In the genomic region with DNA sequence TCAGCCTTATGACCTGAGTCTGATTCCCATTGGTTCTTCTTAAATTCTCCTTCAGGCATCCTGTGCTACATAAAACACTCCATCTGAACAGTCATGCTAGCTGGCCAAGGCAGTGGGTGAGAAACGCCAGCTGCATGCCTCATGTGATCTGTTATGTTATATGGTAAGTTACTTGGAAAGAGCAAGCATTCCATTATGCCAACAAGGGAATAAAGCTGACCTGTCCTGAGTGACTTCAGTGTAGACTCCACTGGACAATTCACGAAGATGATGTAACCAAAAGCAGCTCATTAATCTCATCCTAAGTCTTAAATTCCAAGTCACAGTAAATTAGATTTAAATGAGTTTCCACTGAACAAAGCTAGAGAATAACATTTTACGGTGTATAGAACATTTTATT, we compare ENCODE assay signal across 1 cellular context.
TF ChIP-seq lines count a peak whose summit lies in the region.

No MANE protein-coding gene starts in this region.

TF ChIP-seq in SK-N-SH treated with all-trans-retinoic acid at 6 μM for 48 hours, 23 proteins besides CTCF, POLR2A, EP300 and RAD21 (continued from another document):
- TF ChIP-seq, protein P1, sequence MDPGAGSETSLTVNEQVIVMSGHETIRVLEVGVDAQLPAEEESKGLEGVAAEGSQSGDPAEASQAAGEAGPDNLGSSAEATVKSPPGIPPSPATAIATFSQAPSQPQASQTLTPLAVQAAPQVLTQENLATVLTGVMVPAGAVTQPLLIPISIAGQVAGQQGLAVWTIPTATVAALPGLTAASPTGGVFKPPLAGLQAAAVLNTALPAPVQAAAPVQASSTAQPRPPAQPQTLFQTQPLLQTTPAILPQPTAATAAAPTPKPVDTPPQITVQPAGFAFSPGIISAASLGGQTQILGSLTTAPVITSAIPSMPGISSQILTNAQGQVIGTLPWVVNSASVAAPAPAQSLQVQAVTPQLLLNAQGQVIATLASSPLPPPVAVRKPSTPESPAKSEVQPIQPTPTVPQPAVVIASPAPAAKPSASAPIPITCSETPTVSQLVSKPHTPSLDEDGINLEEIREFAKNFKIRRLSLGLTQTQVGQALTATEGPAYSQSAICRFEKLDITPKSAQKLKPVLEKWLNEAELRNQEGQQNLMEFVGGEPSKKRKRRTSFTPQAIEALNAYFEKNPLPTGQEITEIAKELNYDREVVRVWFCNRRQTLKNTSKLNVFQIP (CRISPR knock-in tag; IDR thresholded peaks at IDR 0.05; ENCODE audit: borderline replicate concordance, low read depth), result no peak
TF ChIP-seq in SK-N-SH treated with all-trans-retinoic acid at 6 μM for 48 hours: peak in this region for 2.
